ENCODE assay signal across 7 cellular contexts in genomic region chr2:16476866-16477265, GRCh38.
"Had no signal": no experiment of that assay in that cellular context is flagged by ENCODE, and none has a peak within 500 bp of the region (broad histone marks: within the 10 kb centered on the region; RNA-seq: fewer than 3 reads in every experiment).

No MANE protein-coding gene starts in this region.

- H3K36me3 ChIP-seq: HAP-1 had no signal

- ATAC-seq: HCT116 had no signal

- H3K9ac ChIP-seq: GM23248 had no signal

- H3K4me3 ChIP-seq: GM23248, HAP-1 had no signal

- H2AFZ ChIP-seq: GM23248 had no signal

- H3K4me1 ChIP-seq: HAP-1 had no signal

- H3K27ac ChIP-seq: GM23248 had no signal

- DNase-seq: GM23248, GOT3, H7, HFFc6, IMR-90 had no signal

- H3K9me3 ChIP-seq: HAP-1 had no signal
